8 cellular contexts compared by ENCODE assay signal in genomic region chr1:156128749-156129682, GRCh38. TPM values are rescaled to one million over a fixed set of nuclear protein-coding genes. Genes with fewer than 3 reads are reported as not detected.
DNase-seq lines count a peak whose midpoint lies in the region; ATAC-seq and TF ChIP-seq lines count a peak whose summit lies in the region.

No MANE protein-coding gene starts in this region.

- WGBS in mammary epithelial cell (ENCODE audit: low coverage, missing lambda C conversion rate): 28% methylated on average over 8 of the region's 8 CpGs
- 39 to 51% methylated on average over 8 of the region's 8 CpGs for WGBS in lung, 2 donors
- WGBS in transverse colon (ENCODE audit: low coverage in 1 of 2), 2 donors: 46 to 78% methylated on average over 7 to 8 of the region's 8 CpGs

- TF ChIP-seq CTCF in mammary epithelial cell (conservative IDR thresholded peaks at IDR 0.05 in 1 of 2, IDR thresholded peaks at IDR 0.05 in 1 of 2; ENCODE audit: extremely low read depth in 1 of 2, insufficient read depth in 1 of 2, low read depth in 1 of 2, low read length in 2 of 2) (no peak), lung (IDR thresholded peaks at IDR 0.05; ENCODE audit: control extremely low read depth, extremely low read depth) (no peak), transverse colon (IDR thresholded peaks at IDR 0.05) (no peak)

- CTCF ChIA-PET in mammary epithelial cell (lab: Charles Lee; ENCODE audit: low non-redundant PET): interaction anchor here (0.5 to 1.1 kb wide), 6 partner anchors 15 to 768 kb away, joined by 3 to 8 read pairs (median 4); no protein-coding TSS in a partner anchor

- no TSS peak for BruUV-seq in mammary epithelial cell (replicated peaks; lab: Mats Ljungman, UMichigan)

- peaks cover 13% of the 10 kb centered on the region for H3K36me3 Mint-ChIP-seq in T-helper 2 cell treated with Interferon-gamma antibody and Interleukin-4, amounts not matched to agents 5 μg/mL and 100 μg/mL, for 36 hours (ENCODE audit: low read depth)

- ATAC-seq in lung (ENCODE audit: insufficient read depth, low FRiP score) (no peak), GM18858 (IDR thresholded peaks at IDR 0.05; ENCODE audit: unreplicated experiment) (no peak), HG03469 (IDR thresholded peaks at IDR 0.05; ENCODE audit: unreplicated experiment) (no peak)

- in situ Hi-C loops in mammary epithelial cell (cut with MboI; ENCODE audit: low sequenced_read_pairs in 2 of 2) (no loop called here), transverse colon (cut with MboI; ENCODE audit: low pct_ligation_motif_present in 1 of 4, low pct_unique_long_range_greater_than_20kb in 1 of 4, low sequenced_read_pairs in 3 of 4) (no loop called here)

- peak overlapping the region; percentile 74 for H3K9ac ChIP-seq in mammary epithelial cell (ENCODE audit: insufficient read depth, low read length)

- peaks cover 57% of the 10 kb centered on the region for H3K4me1 Mint-ChIP-seq in T-helper 2 cell treated with Interferon-gamma antibody and Interleukin-4, amounts not matched to agents 5 μg/mL and 100 μg/mL, for 36 hours (ENCODE audit: low read depth)

- TF ChIP-seq POLR2A in transverse colon (IDR thresholded peaks at IDR 0.05): no peak

- dilution Hi-C loops in mammary epithelial cell (cut with HindIII; ENCODE audit: low sequenced_read_pairs): no loop called here

- H3K9me3 ChIP-seq in mammary epithelial cell (replicated peaks; ENCODE audit: insufficient read depth, low read length) (no peaks in the 10 kb centered on the region), lung (ENCODE audit: control insufficient read depth in 2 of 2, insufficient read depth in 1 of 2, low read length in 1 of 2) (no peaks in the 10 kb centered on the region), transverse colon (no peaks in the 10 kb centered on the region)

- peaks cover 81% of the 10 kb centered on the region for H3K79me2 ChIP-seq in mammary epithelial cell (ENCODE audit: insufficient read depth, low read length)

- H3K36me3 ChIP-seq in mammary epithelial cell (ENCODE audit: insufficient read depth, low read length) (peaks cover 27% of the 10 kb centered on the region), lung (ENCODE audit: control insufficient read depth in 2 of 2, insufficient read depth in 2 of 2, low read length in 2 of 2) (peaks cover 9 to 17% of the 10 kb centered on the region in 2 donors), transverse colon (peaks cover 0 to 33% (median 15%) of the 10 kb centered on the region in 4 donors)

- no peak for DNase-seq in T-helper 2 cell treated with Interferon-gamma antibody and Interleukin-4, amounts not matched to agents 5 μg/mL and 100 μg/mL, for 36 hours (ENCODE audit: low spot score)
- DNase-seq in T-helper 2 cell (no peak), mammary epithelial cell (no peak), lung (ENCODE audit: low spot score) (no peak), transverse colon (peak; percentile 40), NCI-H146 (lab: John Stamatoyannopoulos, UW) (no peak)

- peak overlapping the region in 1 of 3 experiments; percentile 7 for H3K4me3 ChIP-seq in mammary epithelial cell (replicated peaks in 1 of 3; ENCODE audit: insufficient read depth in 1 of 3, low read depth in 2 of 3, low read length in 3 of 3)
- no peak overlapping the region for H3K4me3 ChIP-seq in lung
- peak overlapping the region in 1 of 4 donors; percentile 18 for H3K4me3 ChIP-seq in transverse colon

- no peak overlapping the region for H3K27ac Mint-ChIP-seq in T-helper 2 cell treated with Interferon-gamma antibody and Interleukin-4, amounts not matched to agents 5 μg/mL and 100 μg/mL, for 36 hours

- H3K4me1 ChIP-seq in mammary epithelial cell (ENCODE audit: insufficient read depth, low read length) (peaks cover 61% of the 10 kb centered on the region), lung (ENCODE audit: control insufficient read depth in 2 of 2, insufficient read depth in 2 of 2, low read length in 2 of 2) (peaks cover 26 to 31% of the 10 kb centered on the region in 2 donors), transverse colon (peaks cover 59 to 67% (median 66%) of the 10 kb centered on the region in 4 donors)

- H3K9me3 Mint-ChIP-seq in T-helper 2 cell treated with Interferon-gamma antibody and Interleukin-4, amounts not matched to agents 5 μg/mL and 100 μg/mL, for 36 hours: no peaks in the 10 kb centered on the region

- peak overlapping the region; percentile 83 for H3K4me2 ChIP-seq in mammary epithelial cell (ENCODE audit: insufficient read depth, low read depth, low read length)

- no peak for TF ChIP-seq EP300 in transverse colon (IDR thresholded peaks at IDR 0.05; ENCODE audit: low read depth)

- H3K4me3 Mint-ChIP-seq in T-helper 2 cell treated with Interferon-gamma antibody and Interleukin-4, amounts not matched to agents 5 μg/mL and 100 μg/mL, for 36 hours: peak overlapping the region; percentile 48

- H3K27ac ChIP-seq in mammary epithelial cell (ENCODE audit: insufficient read depth, low read depth, low read length) (peak overlapping the region; percentile 95), lung (ENCODE audit: low read depth in 1 of 2, low read length in 1 of 2) (peak overlapping the region; percentile 91 to 94), transverse colon (peak overlapping the region; percentile 96 to 100 (median 98))

- intact Hi-C loops in mammary epithelial cell (cut with micrococcal nuclease) (no loop called here), transverse colon (cut with DNase I; ENCODE audit: low total_unique reads) (no loop called here)

- H3K27me3 ChIP-seq in mammary epithelial cell (ENCODE audit: insufficient read depth, low read length) (no peaks in the 10 kb centered on the region), lung (ENCODE audit: control insufficient read depth, insufficient read depth) (no peaks in the 10 kb centered on the region), transverse colon (no peaks in the 10 kb centered on the region)

- H4K20me1 ChIP-seq in mammary epithelial cell (ENCODE audit: insufficient read depth, low read length): no peaks in the 10 kb centered on the region

- H2AFZ ChIP-seq in mammary epithelial cell (ENCODE audit: low read depth, low read length): no peak overlapping the region

- H3K27me3 Mint-ChIP-seq in T-helper 2 cell treated with Interferon-gamma antibody and Interleukin-4, amounts not matched to agents 5 μg/mL and 100 μg/mL, for 36 hours (ENCODE audit: low read depth): no peaks in the 10 kb centered on the region

RNA-seq across cellular contexts. Expression of gene LMNA, which starts 14.5 kb away (rescaled TPM):
- total RNA-seq in mammary epithelial cell (100 to 1,000 TPM; 389 to 797 TPM), lung (100 to 1,000 TPM; 182 to 547 TPM), transverse colon (100 to 1,000 TPM; 300 to 999 (median 324) TPM)
- polyA plus RNA-seq in mammary epithelial cell (759 TPM), lung (100 to 1,000 TPM; 163 to 205 TPM)
- 852 TPM for polyA minus RNA-seq in mammary epithelial cell

RNA-seq across cellular contexts. Expression of gene SEMA4A, which starts 24.4 kb away (rescaled TPM):
- total RNA-seq in mammary epithelial cell (10 to 100 TPM in 1 of 2 donors, 1 to 10 TPM in 1; 3.5 to 10.6 TPM), lung (10 to 100 TPM; 22.7 to 46.9 TPM), transverse colon (1 to 10 TPM in 3 of 4 donors, not detected in 1; 2.6 to 6.0 (median 4.8) TPM)
- polyA plus RNA-seq in mammary epithelial cell (6.7 TPM), lung (10 to 100 TPM; 26.9 to 54.9 TPM)
- 13.4 TPM for polyA minus RNA-seq in mammary epithelial cell

RNA-seq across cellular contexts. Expression of gene MEX3A, which starts 46.8 kb away (rescaled TPM):
- total RNA-seq in mammary epithelial cell (1 to 10 TPM; 1.9 to 2.5 TPM), lung (1 to 10 TPM; 1.1 to 8.1 TPM), transverse colon (under 1 TPM in 3 of 4 donors, not detected in 1; 0.14 to 0.60 (median 0.48) TPM)
- polyA plus RNA-seq in mammary epithelial cell (1.3 TPM), lung (under 1 TPM; 0.26 to 1.00 TPM)
- 1.2 TPM for polyA minus RNA-seq in mammary epithelial cell
